ENCODE assay signal across 17 cellular contexts in genomic region chr1:181448461-181448860, GRCh38. TPM values are rescaled to one million over a fixed set of nuclear protein-coding genes. Genes with fewer than 3 reads are reported as not detected.
DNase-seq lines count a peak whose midpoint lies in the region; ATAC-seq, FAIRE-seq and TF ChIP-seq lines count a peak whose summit lies in the region.
"Had no signal": no experiment of that assay in that cellular context is flagged by ENCODE, and none has a peak within 500 bp of the region (broad histone marks: within the 10 kb centered on the region; RNA-seq: fewer than 3 reads in every experiment).

No MANE protein-coding gene starts in this region.

- CTCF ChIA-PET in GM12878 (lab: Yijun Ruan, JAX), result interaction anchor here (1.0 to 2.1 kb wide), 3 partner anchors 10 to 30 kb away, joined by 3 to 9 read pairs (median 3); no protein-coding TSS in a partner anchor

- H3K9ac ChIP-seq in GM12878 (ENCODE audit: control insufficient read depth, insufficient read depth, low read length) (no peak overlapping the region), mesendoderm (ENCODE audit: low read length) (no peak overlapping the region)
- H3K9ac ChIP-seq: BLaER1 had no signal

- H3K36me3 ChIP-seq in GM12878 (ENCODE audit: control insufficient read depth in 2 of 2, insufficient read depth in 2 of 2, low read length in 1 of 2) (no peaks in the 10 kb centered on the region), mesendoderm (ENCODE audit: control insufficient read depth, insufficient read depth, low read length) (no peaks in the 10 kb centered on the region)
- H3K36me3 ChIP-seq: BLaER1 had no signal

- no TSS peak for BruUV-seq in GM12878 (replicated peaks; lab: Mats Ljungman, UMichigan)

- in situ Hi-C loops in GM12878 (cut with MboI), result no loop called here

- no peak overlapping the region for H3K56ac ChIP-seq in mesendoderm (ENCODE audit: low read length)

- SMC1A ChIA-PET in GM12878 (lab: Charles Lee; ENCODE audit: uncharacterized antibody, unreplicated experiment), result interaction anchor here (1.3 to 2.2 kb wide), 5 partner anchors 10 to 30 kb away, joined by 3 to 10 read pairs (median 5); no protein-coding TSS in a partner anchor

- H3K4me2 ChIP-seq in GM12878 (ENCODE audit: control insufficient read depth, insufficient read depth) (no peak overlapping the region), mesendoderm (ENCODE audit: low read length) (no peak overlapping the region)
- H3K4me2 ChIP-seq: BLaER1, GM23338 had no signal

- FAIRE-seq in GM12878 (lab: Jason Lieb, UNC), result no peak
- FAIRE-seq: HepG2, HTR-8/SVneo had no signal

- TF ChIP-seq POLR2A in GM12878 (IDR thresholded peaks at IDR 0.05; ENCODE audit: low read depth, low read length), result no peak

- no peak overlapping the region for H3K4ac ChIP-seq in mesendoderm (ENCODE audit: low read depth, low read length)

- H3K27me3 ChIP-seq in GM12878 (replicated peaks in 1 of 2; ENCODE audit: control insufficient read depth in 2 of 2, insufficient read depth in 2 of 2, low read length in 1 of 2) (no peaks in the 10 kb centered on the region), mesendoderm (ENCODE audit: insufficient read depth, low read length, poor library complexity) (no peaks in the 10 kb centered on the region)
- H3K27me3 ChIP-seq: BLaER1 had no signal

- no peak for TF ChIP-seq CTCF in GM12878 (IDR thresholded peaks at IDR 0.05 in 2 of 3, conservative IDR thresholded peaks at IDR 0.05 in 1 of 3; ENCODE audit: control insufficient read depth in 2 of 3, extremely low read depth in 1 of 3, insufficient read depth in 1 of 3, low read depth in 3 of 3, low read length in 3 of 3)

- RAD21 ChIA-PET in GM12878 (lab: Charles Lee; ENCODE audit: unreplicated experiment), result interaction anchor here (1.0 to 1.4 kb wide), 3 partner anchors 18 to 258 kb away, joined by 3 to 4 read pairs (median 3); no protein-coding TSS in a partner anchor

- POLR2A ChIA-PET in GM12878 (lab: Charles Lee), result interaction anchor here (0.7 to 1.8 kb wide), 3 partner anchors 10 to 18 kb away, joined by 3 to 12 read pairs (median 4); no protein-coding TSS in a partner anchor

- ATAC-seq in GM12878 (no peak), HG03571 (IDR thresholded peaks at IDR 0.05; ENCODE audit: unreplicated experiment) (no peak)
- ATAC-seq: GM23338, HepG2 had no signal

- H2BK5ac ChIP-seq in mesendoderm (ENCODE audit: low read length), result no peak overlapping the region

- no peak overlapping the region for H2AFZ ChIP-seq in GM12878 (ENCODE audit: control insufficient read depth, low read depth, low read length)
- H2AFZ ChIP-seq: GM23338 had no signal

- H3K4me1 ChIP-seq in GM12878 (ENCODE audit: control insufficient read depth, insufficient read depth, low read length) (no peaks in the 10 kb centered on the region; the same call in 1 of the 2 replicates), mesendoderm (ENCODE audit: control insufficient read depth, low read depth, low read length) (no peaks in the 10 kb centered on the region)
- H3K4me1 ChIP-seq: BLaER1 had no signal

- WGBS in GM12878 (ENCODE audit: insufficient coverage, insufficient replicate concordance, low lambda C conversion rate, missing lambda C conversion rate), result 74% methylated on average over 3 of the region's 3 CpGs
- no CpG with 5 or more reads among the region's 3 CpGs for WGBS in mesendoderm (ENCODE audit: extremely low coverage, insufficient coverage, low lambda C conversion rate)

- H3K4me3 ChIP-seq in GM12878 (no peak overlapping the region), mesendoderm (ENCODE audit: low read length) (no peak overlapping the region)
- H3K4me3 ChIP-seq: BLaER1, GM23338 had no signal

- H2AK5ac ChIP-seq in mesendoderm (ENCODE audit: low read length), result no peak overlapping the region

- H3K18ac ChIP-seq in mesendoderm (ENCODE audit: low read length), result no peak overlapping the region

- H3K79me2 ChIP-seq in GM12878 (ENCODE audit: control insufficient read depth, insufficient read depth, low read length) (no peaks in the 10 kb centered on the region), mesendoderm (ENCODE audit: control insufficient read depth, insufficient read depth, low read length) (no peaks in the 10 kb centered on the region)

- H2BK15ac ChIP-seq in mesendoderm (replicated peaks; ENCODE audit: low read depth), result no peak overlapping the region

- intact Hi-C loops in GM12878 (cut with micrococcal nuclease; ENCODE audit: unreplicated experiment), result no loop called here

- no peak for TF ChIP-seq RAD21 in GM12878 (IDR thresholded peaks at IDR 0.05; ENCODE audit: insufficient read depth, low read depth, low read length)

- TF ChIP-seq EP300 in GM12878 (IDR thresholded peaks at IDR 0.05; ENCODE audit: borderline replicate concordance in 1 of 2, control insufficient read depth in 1 of 2, low read depth in 2 of 2, low read length in 2 of 2), result no peak

- no peak overlapping the region for H4K5ac ChIP-seq in mesendoderm (ENCODE audit: low read length)

- H2BK120ac ChIP-seq in mesendoderm (ENCODE audit: low read depth, low read length), result no peak overlapping the region

- no peaks in the 10 kb centered on the region for H4K20me1 ChIP-seq in GM12878 (ENCODE audit: control insufficient read depth, insufficient read depth)
- H4K20me1 ChIP-seq: BLaER1 had no signal

- H3K9me3 ChIP-seq in GM12878 (replicated peaks; ENCODE audit: control insufficient read depth, insufficient read depth, low read length), result no peaks in the 10 kb centered on the region
- H3K9me3 ChIP-seq: BLaER1 had no signal

- no peak overlapping the region for H3K23ac ChIP-seq in mesendoderm (ENCODE audit: low read length)

- H3K79me1 ChIP-seq in mesendoderm (ENCODE audit: low read length), result no peaks in the 10 kb centered on the region

- no peak overlapping the region for H4K8ac ChIP-seq in mesendoderm (ENCODE audit: low read depth, low read length)

- peak; percentile 44 for DNase-seq in HT1080 (ENCODE audit: low read depth)
- peak; percentile 16 for DNase-seq in NCI-H82 treated with DMSO at 0.1 percent for 48 hours (lab: John Stamatoyannopoulos, UW; ENCODE audit: unreplicated experiment)
- DNase-seq in GM12878 (ENCODE audit: low read depth, low spot score), result no peak
- peak; percentile 64 for DNase-seq in mesendoderm
- DNase-seq in effector CD4-positive, alpha-beta T cell, result no peak
- no peak for DNase-seq in cerebellum (ENCODE audit: low spot score)
- DNase-seq: 8988T; AML-193; CD8-positive, alpha-beta memory T cell; DND-41; GDM1; H7 had no signal

- H3K27ac ChIP-seq in GM12878 (ENCODE audit: control insufficient read depth, insufficient read depth) (no peak overlapping the region), mesendoderm (ENCODE audit: low read depth, low read length) (no peak overlapping the region)
- H3K27ac ChIP-seq: BLaER1 had no signal

TF ChIP-seq in GM12878, 131 proteins besides CTCF, POLR2A, EP300 and RAD21:
- no peak for TF ChIP-seq ASH2L (IDR thresholded peaks at IDR 0.05; ENCODE audit: borderline replicate concordance, low read depth)
- TF ChIP-seq RUNX3 (IDR thresholded peaks at IDR 0.05; ENCODE audit: low read length), result peak; percentile 33; the same call in 1 of the 2 replicates

RNA-seq across cellular contexts. Expression of gene CACNA1E, which starts 34.9 kb away (rescaled TPM):
- total RNA-seq in HT1080 (2014; rRNA removed; shearing (Covaris generic)), result 0.03 and 0.29 TPM in 2 replicates
- polyA plus RNA-seq in HT1080 (2015; cell fraction: cytosol; rRNA removed), result not detected in 2 replicates
- 0.01 and 0.05 TPM in 2 replicates for polyA plus RNA-seq in HT1080 (2015; cell fraction: nucleus; rRNA removed)
- total RNA-seq in GM12878 (2013; cell fraction: nucleolus; rRNA removed), result 378 and 432 TPM in 2 replicates
- total RNA-seq in GM12878 (2014; rRNA removed) (12.9 TPM in 2 replicates), GM12878 (2014; rRNA removed; fragmentation: Illumina TruSeq; extraction: Trizol) (6.4 and 7.4 TPM in 2 replicates), GM12878 (2021) (19.4 and 22.0 TPM in 2 replicates), cerebellum (51.2 TPM)
- polyA plus RNA-seq in GM12878 (2011; ENCODE audit: low read depth), result 3.4 TPM
- polyA plus RNA-seq in GM12878 (2011; rRNA removed) (13.6 and 20.5 TPM in 2 replicates), GM12878 (2014; fragmentation: Illumina TruSeq; extraction: Trizol) (5.1 and 5.7 TPM in 2 replicates), GM12878 (2014; fragmentation: Nextera tagmentation; extraction: Ambion mirVana) (1 to 10 TPM in 1 of 2 experiments, under 1 TPM in 1; 0.57 to 1.7 TPM), GM12878 (2014; rRNA removed) (10.2 and 10.3 TPM in 2 replicates), GM12878 (2016; fragmentation: Nextera tagmentation; extraction: Ambion mirVana) (1 to 10 TPM; 7.8 to 9.1 TPM)
- 12.0 and 12.8 TPM in 2 replicates for polyA plus RNA-seq in GM12878 (2011; cell fraction: cytosol; rRNA removed)
- 112 and 120 TPM in 2 replicates for polyA plus RNA-seq in GM12878 (2011; cell fraction: nucleus; rRNA removed)
- polyA plus RNA-seq in GM12878 (2012), result 6.3 and 6.5 TPM in 2 replicates
- 83.5 and 100 TPM in 2 replicates for polyA minus RNA-seq in GM12878 (2011; rRNA and poly(A)+ RNA removed)
- 12.8 and 16.5 TPM in 2 replicates for polyA minus RNA-seq in GM12878 (2011; cell fraction: cytosol; rRNA and poly(A)+ RNA removed)
- 82.6 and 113 TPM in 2 replicates for polyA minus RNA-seq in GM12878 (2011; cell fraction: nucleus; rRNA and poly(A)+ RNA removed)
- 0.06 TPM for polyA plus RNA-seq in mesendoderm (2013, experiment 1 of 2)
- 0.03 TPM for polyA plus RNA-seq in mesendoderm (2013, experiment 2 of 2)
- total RNA-seq: CD8-positive, alpha-beta memory T cell; HepG2 had no signal
- polyA plus RNA-seq: CD8-positive, alpha-beta memory T cell; HepG2 had no signal

Comparison
In these comparisons a context has a peak if more than half of its experiments do, and no peak if none do; other contexts are left out.
1. DNase-seq: peak in HT1080 (single experiment), NCI-H82 treated with DMSO at 0.1 percent for 48 hours (single experiment) and mesendoderm (single experiment); none in GM12878 (single experiment), effector CD4-positive, alpha-beta T cell (single experiment) and cerebellum (single experiment).